In the genomic region with DNA sequence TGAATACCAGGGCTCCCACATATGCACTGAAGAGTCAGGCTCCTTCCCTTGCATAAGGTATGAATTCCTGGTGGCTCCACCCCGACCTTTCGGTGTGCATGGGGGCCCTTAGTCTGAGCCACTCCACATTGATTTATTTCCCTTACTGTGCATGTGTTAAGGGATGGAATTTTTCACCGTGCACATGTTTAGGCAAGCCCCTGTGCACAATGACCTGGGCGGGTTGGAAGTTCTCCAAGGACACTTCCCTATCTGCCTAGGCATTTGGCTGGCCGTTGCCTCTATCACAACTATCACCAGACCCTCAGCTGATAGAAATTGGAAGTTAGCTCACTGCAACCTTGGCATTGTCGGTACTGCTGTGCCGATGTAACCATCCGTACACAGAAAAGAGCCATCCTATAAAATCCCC, we compare ENCODE assay signal across 10 cellular contexts. TPM values are rescaled to one million over a fixed set of nuclear protein-coding genes. Genes with fewer than 3 reads are reported as not detected.
DNase-seq lines count a peak whose midpoint lies in the region; ATAC-seq and TF ChIP-seq lines count a peak whose summit lies in the region.
"Had no signal": no experiment of that assay in that cellular context is flagged by ENCODE, and none has a peak within 500 bp of the region (broad histone marks: within the 10 kb centered on the region; RNA-seq: fewer than 3 reads in every experiment).

No MANE protein-coding gene starts in this region.

- no peaks in the 10 kb centered on the region for H3K36me3 ChIP-seq in left ventricle myocardium inferior
- H3K36me3 ChIP-seq: esophagus muscularis mucosa had no signal

- H3K36me3 Mint-ChIP-seq in T-helper 17 cell (ENCODE audit: low read depth), result no peaks in the 10 kb centered on the region

- peak overlapping the region; percentile 90 for H3K27ac Mint-ChIP-seq in T-helper 17 cell

- no peak overlapping the region for H3K27ac ChIP-seq in left ventricle myocardium inferior (replicated peaks)
- H3K27ac ChIP-seq: esophagus muscularis mucosa had no signal

- H3K27me3 ChIP-seq in left ventricle myocardium inferior (ENCODE audit: low read depth), result no peaks in the 10 kb centered on the region
- H3K27me3 ChIP-seq: esophagus muscularis mucosa had no signal

- H3K27me3 Mint-ChIP-seq in T-helper 17 cell, result no peaks in the 10 kb centered on the region

- no peak overlapping the region for H3K4me3 Mint-ChIP-seq in T-helper 17 cell

- no peak overlapping the region for H3K4me3 ChIP-seq in left ventricle myocardium inferior
- H3K4me3 ChIP-seq: esophagus muscularis mucosa had no signal

- no peak for DNase-seq in Right ventricle myocardium inferior (ENCODE audit: missing footprints)
- DNase-seq in left ventricle myocardium inferior, result no peak
- DNase-seq in T-helper 17 cell, result no peak
- DNase-seq in left ventricle myocardium superior, result no peak
- no peak for DNase-seq in T-helper 9 cell
- no peak for DNase-seq in stimulated activated CD4-positive, alpha-beta T cell treated with anti-CD3 and anti-CD28 coated beads, Interleukin-4, amount 100 ng/mL, for 1 hour
- DNase-seq: activated T-cell treated with anti-CD3 and anti-CD28 coated beads for 4 hours had no signal

- H3K9me3 ChIP-seq in left ventricle myocardium inferior (replicated peaks) (no peaks in the 10 kb centered on the region), T-helper 17 cell (ENCODE audit: control insufficient read depth, low read length, poor library complexity, severe bottlenecking) (no peaks in the 10 kb centered on the region)
- H3K9me3 ChIP-seq: esophagus muscularis mucosa had no signal

- peaks cover 20% of the 10 kb centered on the region for H3K4me1 ChIP-seq in left ventricle myocardium inferior

- H3K4me1 Mint-ChIP-seq in T-helper 17 cell, result peaks cover 13% of the 10 kb centered on the region

- no peak for TF ChIP-seq CTCF in left ventricle myocardium inferior (IDR thresholded peaks at IDR 0.05; ENCODE audit: borderline replicate concordance)

- intact Hi-C loops in Right ventricle myocardium inferior (cut with DNase I) (no loop called here), left ventricle myocardium inferior (cut with micrococcal nuclease) (no loop called here), left ventricle myocardium superior (cut with micrococcal nuclease) (no loop called here)

- peak; percentile 48 for ATAC-seq in Right ventricle myocardium inferior
- ATAC-seq in T-helper 17 cell, result no peak
- ATAC-seq in left ventricle myocardium superior, result peak; percentile 75
- ATAC-seq in GM18907 (IDR thresholded peaks at IDR 0.05; ENCODE audit: unreplicated experiment), result no peak
- no peak for ATAC-seq in GM21367 (IDR thresholded peaks at IDR 0.05; ENCODE audit: unreplicated experiment)

RNA-seq across cellular contexts. Expression of a gene that starts 9.7 kb away (rescaled TPM):
- 265 TPM for total RNA-seq in Right ventricle myocardium inferior
- 336 TPM for total RNA-seq in left ventricle myocardium inferior
- total RNA-seq in T-helper 17 cell, result 100 to 1,000 TPM; 303 to 331 TPM
- total RNA-seq in left ventricle myocardium superior, result 201 TPM

RNA-seq across cellular contexts. Expression of a gene that starts 14.6 kb away (rescaled TPM):
- total RNA-seq in Right ventricle myocardium inferior (not detected), left ventricle myocardium inferior (not detected), T-helper 17 cell (1 to 10 TPM in 1 of 2 donors, not detected in 1; 1.1 TPM), left ventricle myocardium superior (not detected)

RNA-seq across cellular contexts. Expression of a gene that starts 19.5 kb away (rescaled TPM):
- 164 TPM for total RNA-seq in Right ventricle myocardium inferior
- 137 TPM for total RNA-seq in left ventricle myocardium inferior
- 1,000 to 10,000 TPM in 1 of 2 donors, 100 to 1,000 TPM in 1; 935 to 1,018 TPM for total RNA-seq in T-helper 17 cell
- 114 TPM for total RNA-seq in left ventricle myocardium superior

RNA-seq across cellular contexts. Expression of a gene that starts 22.9 kb away (rescaled TPM):
- total RNA-seq in Right ventricle myocardium inferior (0.49 TPM), left ventricle myocardium inferior (0.36 TPM), T-helper 17 cell (not detected), left ventricle myocardium superior (0.79 TPM)

RNA-seq across cellular contexts. Expression of a gene that starts 39.5 kb away (rescaled TPM):
- total RNA-seq in Right ventricle myocardium inferior, result 2.3 TPM
- total RNA-seq in left ventricle myocardium inferior, result 2.7 TPM
- total RNA-seq in T-helper 17 cell, result under 1 TPM in 1 of 2 donors, not detected in 1; 0.52 TPM
- 1.9 TPM for total RNA-seq in left ventricle myocardium superior

Comparison
In these comparisons a context has a peak if more than half of its experiments do, and no peak if none do; other contexts are left out.
1. ATAC-seq: peak in Right ventricle myocardium inferior (single experiment) and left ventricle myocardium superior (single experiment); none in T-helper 17 cell (single experiment), GM18907 (single experiment) and GM21367 (single experiment).